Comparison of ENCODE assay signal across 8 cellular contexts in genomic region chr7:64562621-64563275, GRCh38. TPM values are rescaled to one million over a fixed set of nuclear protein-coding genes. Genes with fewer than 3 reads are reported as not detected.
DNase-seq lines count a peak whose midpoint lies in the region; ATAC-seq and TF ChIP-seq lines count a peak whose summit lies in the region.

Gene ZNF680 (minus strand): TSS chr7:64563071. CDS start chr7:64562954, 117 bp downstream.

- H3K23ac ChIP-seq in trophoblast cell (ENCODE audit: low read length), result no peak within 1 kb of the TSS

- no peak within 1 kb of the TSS for H2BK12ac ChIP-seq in trophoblast cell (ENCODE audit: low read length)

- no peak within 1 kb of the TSS for H3K18ac ChIP-seq in trophoblast cell (ENCODE audit: low read length)

- H3K14ac ChIP-seq in trophoblast cell (ENCODE audit: low read length), result no peak within 1 kb of the TSS

- peak; percentile 95 for ATAC-seq in Right ventricle myocardium superior (ENCODE audit: poor library complexity)

- H3K27ac ChIP-seq in trophoblast cell (ENCODE audit: low read depth, low read length), result no peak within 1 kb of the TSS
- peak within 1 kb of the TSS; percentile 82 to 87 (median 84) for H3K27ac ChIP-seq in transverse colon

- H3K79me2 ChIP-seq in trophoblast cell (ENCODE audit: control insufficient read depth, insufficient read depth, low read length, poor library complexity), result no peaks in the 10 kb centered on the region

- H3K4ac ChIP-seq in trophoblast cell (ENCODE audit: low read depth, low read length), result no peak within 1 kb of the TSS

- TF ChIP-seq CTCF in HFFc6 (IDR thresholded peaks at IDR 0.05) (no peak), NB4 (IDR thresholded peaks at IDR 0.05; ENCODE audit: low read depth, low read length) (no peak), transverse colon (IDR thresholded peaks at IDR 0.05) (no peak)

- H3K9me3 Mint-ChIP-seq in HFFc6, result no peaks in the 10 kb centered on the region

- intact Hi-C loops in Right ventricle myocardium superior (cut with DNase I), result no loop called here
- intact Hi-C loops in transverse colon (cut with DNase I; ENCODE audit: low total_unique reads), result no loop called here

- H3K36me3 ChIP-seq in trophoblast cell (ENCODE audit: control insufficient read depth in 1 of 2, insufficient read depth in 2 of 2, low read length in 2 of 2) (no peaks in the 10 kb centered on the region), transverse colon (no peaks in the 10 kb centered on the region)

- in situ Hi-C loops in transverse colon (cut with MboI; ENCODE audit: low pct_ligation_motif_present in 1 of 4, low pct_unique_long_range_greater_than_20kb in 1 of 4, low sequenced_read_pairs in 3 of 4), result loop anchor here in 2 of 4 donors (25.0 kb wide), 2 partner anchors 225 to 250 kb away; partner anchors contain the start of genes ZNF736 (in 2 of the 2) and ZNF138 (in 1 of the 2)

- no peak within 1 kb of the TSS for H2BK5ac ChIP-seq in trophoblast cell (ENCODE audit: low read depth, low read length, poor library complexity)

- peak; percentile 93 for DNase-seq in HFFc6
- peak; percentile 99 for DNase-seq in NB4 (ENCODE audit: low read depth)
- DNase-seq in SKM-1 treated with dmso at 0.1 percent for 144 hours (lab: John Stamatoyannopoulos, UW; ENCODE audit: unreplicated experiment), result peak; percentile 96
- peak; percentile 80 for DNase-seq in activated naive CD8-positive, alpha-beta T cell treated with anti-CD3 and anti-CD28 coated beads, Interleukin-2, amount 50 U/mL, for 16 hours (ENCODE audit: low read depth, low spot score)
- peak; percentile 97 for DNase-seq in Right ventricle myocardium superior
- DNase-seq in trophoblast cell, result peak; percentile 95
- peak; percentile 95 for DNase-seq in transverse colon

- peak within 1 kb of the TSS; percentile 39 for H3K9ac ChIP-seq in trophoblast cell (ENCODE audit: low read length)

- H3K36me3 Mint-ChIP-seq in HFFc6 (ENCODE audit: low read depth), result peaks cover 27% of the 10 kb centered on the region

- WGBS in trophoblast cell (ENCODE audit: extremely low coverage, insufficient coverage, insufficient read length), result no CpG with 5 or more reads among the region's 33 CpGs
- WGBS in transverse colon (ENCODE audit: low coverage in 1 of 2), 2 donors, result 0 to 2% methylated on average over 2 to 33 of the region's 33 CpGs

- H3K27me3 Mint-ChIP-seq in HFFc6 (ENCODE audit: insufficient read depth), result peaks cover 5% of the 10 kb centered on the region; the same call in 1 of the 2 replicates

- no peaks in the 10 kb centered on the region for H3K27me3 ChIP-seq in trophoblast cell (ENCODE audit: insufficient read depth, low read length)
- H3K27me3 ChIP-seq in transverse colon, result no peaks in the 10 kb centered on the region

- no peak for TF ChIP-seq EP300 in transverse colon (IDR thresholded peaks at IDR 0.05; ENCODE audit: low read depth)

- peak within 1 kb of the TSS; percentile 85 for H3K4me3 ChIP-seq in GM08714 (ENCODE audit: low read length)
- H3K4me3 ChIP-seq in NB4 (ENCODE audit: low read depth, low read length), result peak within 1 kb of the TSS; percentile 85
- H3K4me3 ChIP-seq in trophoblast cell (ENCODE audit: low read depth, low read length), result peak within 1 kb of the TSS; percentile 84
- peak within 1 kb of the TSS; percentile 71 to 86 (median 76) for H3K4me3 ChIP-seq in transverse colon

- peak; percentile 95 for TF ChIP-seq POLR2A in NB4 (IDR thresholded peaks at IDR 0.05; ENCODE audit: extremely low read depth, insufficient read length)
- TF ChIP-seq POLR2A in transverse colon (IDR thresholded peaks at IDR 0.05), result peak; percentile 64

- H3K4me1 Mint-ChIP-seq in HFFc6 (ENCODE audit: low read depth), result peaks cover 30% of the 10 kb centered on the region

- H3K27ac Mint-ChIP-seq in HFFc6, result peak within 1 kb of the TSS; percentile 99

- H4K12ac ChIP-seq in trophoblast cell (ENCODE audit: low read depth, low read length), result no peak within 1 kb of the TSS

- no peak within 1 kb of the TSS for H2BK120ac ChIP-seq in trophoblast cell (ENCODE audit: insufficient read depth, low read length, poor library complexity)

- no peaks in the 10 kb centered on the region for H3K79me1 ChIP-seq in trophoblast cell (ENCODE audit: low read length)

- H4K91ac ChIP-seq in trophoblast cell (ENCODE audit: low read depth, low read length), result no peak within 1 kb of the TSS

- H2AFZ ChIP-seq in trophoblast cell (ENCODE audit: insufficient read depth, low read length, poor library complexity), result no peak within 1 kb of the TSS

- no peak within 1 kb of the TSS for H2AK5ac ChIP-seq in trophoblast cell (ENCODE audit: low read length)

- H3K4me3 Mint-ChIP-seq in HFFc6, result peak within 1 kb of the TSS; percentile 100

- H3K4me1 ChIP-seq in trophoblast cell (ENCODE audit: control insufficient read depth in 1 of 2, insufficient read depth in 2 of 2, low read length in 2 of 2) (no peaks in the 10 kb centered on the region), transverse colon (peaks cover 0 to 29% (median 9%) of the 10 kb centered on the region in 4 donors)

- no peak within 1 kb of the TSS for H4K8ac ChIP-seq in trophoblast cell (ENCODE audit: low read depth, low read length)

- peak within 1 kb of the TSS; percentile 46 for H3K4me2 ChIP-seq in trophoblast cell (ENCODE audit: low read length)

- H3K9me3 ChIP-seq in trophoblast cell (ENCODE audit: insufficient read depth, low read depth, low read length) (peaks cover 4% of the 10 kb centered on the region), transverse colon (no peaks in the 10 kb centered on the region)

RNA-seq across cellular contexts. Expression of gene ZNF680, which starts in this region (rescaled TPM):
- total RNA-seq in HFFc6 (2021; fragmentation: NEBNext Ultra II Directional; extraction: Animal tissue kit (Norgen Biotek cat#: 25700)), result 1 to 10 TPM; 3.6 to 4.7 (median 3.9) TPM
- total RNA-seq in Right ventricle myocardium superior, result 18.3 TPM
- 1.3 and 1.4 TPM in 2 replicates for polyA plus RNA-seq in trophoblast cell (2013)
- 10 to 100 TPM in 1 of 4 donors, 1 to 10 TPM in 3; 3.4 to 11.1 (median 6.6) TPM for total RNA-seq in transverse colon
